Comparison of ENCODE assay signal across 14 cellular contexts in the genomic region with DNA sequence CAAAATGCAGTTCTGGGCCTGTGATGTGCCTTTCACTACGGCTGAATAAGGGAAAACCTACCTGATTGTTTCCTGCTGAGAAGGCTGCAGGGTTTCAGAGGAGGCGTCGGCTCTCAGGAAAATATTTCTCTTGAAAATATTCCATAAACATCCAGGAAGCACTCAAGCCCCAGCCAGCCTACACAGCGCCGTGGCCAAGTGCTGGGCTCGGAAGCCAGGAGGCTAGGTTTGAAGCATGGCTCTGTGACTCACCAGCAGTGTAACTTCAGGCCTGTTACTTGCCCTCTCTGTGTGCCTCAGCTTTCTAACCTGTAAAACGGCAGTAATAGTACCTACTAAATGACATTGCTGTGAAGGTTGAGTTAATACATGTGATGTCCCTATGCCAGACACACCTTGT.
A peak's percentile ranks its signal among the peaks of the same experiment; 100 is the strongest.
DNase-seq lines count a peak whose midpoint lies in the region; ATAC-seq and TF ChIP-seq lines count a peak whose summit lies in the region.
"Had no signal": no experiment of that assay in that cellular context is flagged by ENCODE, and none has a peak within 500 bp of the region (broad histone marks: within the 10 kb centered on the region; RNA-seq: fewer than 3 reads in every experiment).

No MANE protein-coding gene starts in this region.

- in situ Hi-C loops in transverse colon (cut with MboI; ENCODE audit: low pct_ligation_motif_present in 1 of 4, low pct_unique_long_range_greater_than_20kb in 1 of 4, low sequenced_read_pairs in 3 of 4) = loop anchor here in 1 of 4 donors (25.0 kb wide), 1 partner anchor 416 kb away; no protein-coding TSS in a partner anchor

- CTCF ChIA-PET in Calu3 (lab: Charles Lee) = no interaction called here

- H3K9me3 ChIP-seq in MG63 (no peaks in the 10 kb centered on the region; the same call in 1 of the 2 replicates), neural progenitor cell (ENCODE audit: low read depth) (no peaks in the 10 kb centered on the region), transverse colon (no peaks in the 10 kb centered on the region)

- H3K27ac Mint-ChIP-seq in Calu3 (ENCODE audit: unreplicated experiment) (peak overlapping the region; percentile 40), neural progenitor cell (no peak overlapping the region)

- H3K9me3 Mint-ChIP-seq in Calu3 (ENCODE audit: low read depth, unreplicated experiment) (no peaks in the 10 kb centered on the region), neural progenitor cell (peaks cover 4% of the 10 kb centered on the region)

- no peaks in the 10 kb centered on the region for H3K36me3 Mint-ChIP-seq in Calu3 (ENCODE audit: insufficient read depth, unreplicated experiment)
- H3K36me3 Mint-ChIP-seq in neural progenitor cell = no peaks in the 10 kb centered on the region

- no peaks in the 10 kb centered on the region for H4K20me1 ChIP-seq in neural progenitor cell (ENCODE audit: low read depth)

- no peak overlapping the region for H3K4me3 Mint-ChIP-seq in Calu3 (ENCODE audit: low read depth, unreplicated experiment)
- no peak overlapping the region for H3K4me3 Mint-ChIP-seq in neural progenitor cell
- H3K4me3 Mint-ChIP-seq: neural crest cell had no signal

- TF ChIP-seq EP300 in transverse colon (IDR thresholded peaks at IDR 0.05; ENCODE audit: low read depth) = no peak

- DNase-seq in Calu3 = peak; percentile 31
- peak; percentile 75 for DNase-seq in MG63
- no peak for DNase-seq in neural progenitor cell (ENCODE audit: low spot score)
- no peak for DNase-seq in NCI-H748 treated with DMSO at 0.1 percent for 48 hours (lab: John Stamatoyannopoulos, UW)
- DNase-seq in transverse colon = no peak
- DNase-seq in amniotic stem cell (lab: John Stamatoyannopoulos, UW) = no peak
- DNase-seq in AG08395 (ENCODE audit: low spot score) = no peak
- DNase-seq: activated T-cell treated with anti-CD3 and anti-CD28 coated beads for 4 hours; cortex of kidney; GOT3; NCI-H1105 treated with DMSO at 0.1 percent for 48 hours; stimulated activated naive CD4-positive, alpha-beta T cell treated with Interleukin-2 at 50 U/mL for 16 hours had no signal

- no TSS peak for BruUV-seq in Calu3 (replicated peaks; lab: Mats Ljungman, UMichigan)

- H3K4me2 ChIP-seq in neural progenitor cell = no peak overlapping the region

- H3K4me1 ChIP-seq in neural progenitor cell = no peaks in the 10 kb centered on the region
- H3K4me1 ChIP-seq in transverse colon = no peaks in the 10 kb centered on the region

- H3K27ac ChIP-seq in neural progenitor cell (no peak overlapping the region), transverse colon (no peak overlapping the region)

- H3K4me3 ChIP-seq in MG63 (no peak overlapping the region), neural progenitor cell (no peak overlapping the region), transverse colon (no peak overlapping the region)

- no peaks in the 10 kb centered on the region for H3K27me3 ChIP-seq in MG63
- no peaks in the 10 kb centered on the region for H3K27me3 ChIP-seq in neural progenitor cell
- no peaks in the 10 kb centered on the region for H3K27me3 ChIP-seq in transverse colon

- H3K27me3 Mint-ChIP-seq in Calu3 (ENCODE audit: unreplicated experiment) (no peaks in the 10 kb centered on the region), neural progenitor cell (ENCODE audit: insufficient read depth, low read depth) (peaks cover 5% of the 10 kb centered on the region)

- intact Hi-C loops in Calu3 (cut with micrococcal nuclease; ENCODE audit: unreplicated experiment) = no loop called here
- intact Hi-C loops in transverse colon (cut with DNase I; ENCODE audit: low total_unique reads) = no loop called here

- H2AFZ ChIP-seq in neural progenitor cell (replicated peaks) = peak overlapping the region; percentile 34

- 27 to 33% methylated on average over 3 to 7 of the region's 7 CpGs for WGBS in transverse colon (ENCODE audit: low coverage in 1 of 2), 2 donors

- ATAC-seq in esophagus mucosa = peak; percentile 83

- no peak for TF ChIP-seq POLR2A in transverse colon (IDR thresholded peaks at IDR 0.05)

- peaks cover 43% of the 10 kb centered on the region for H3K4me1 Mint-ChIP-seq in Calu3 (ENCODE audit: low read depth, unreplicated experiment)
- H3K4me1 Mint-ChIP-seq in neural progenitor cell = no peaks in the 10 kb centered on the region
- H3K4me1 Mint-ChIP-seq: neural crest cell had no signal

- no peaks in the 10 kb centered on the region for H3K79me2 ChIP-seq in neural progenitor cell (ENCODE audit: low read depth)

- no peak for TF ChIP-seq CTCF in Calu3 (IDR thresholded peaks at IDR 0.05; ENCODE audit: unreplicated experiment)
- TF ChIP-seq CTCF in neural progenitor cell (IDR thresholded peaks at IDR 0.05) = no peak
- no peak for TF ChIP-seq CTCF in transverse colon (IDR thresholded peaks at IDR 0.05)

- H3K9ac ChIP-seq in neural progenitor cell = no peak overlapping the region

- no peaks in the 10 kb centered on the region for H3K36me3 ChIP-seq in MG63
- H3K36me3 ChIP-seq in neural progenitor cell = no peaks in the 10 kb centered on the region
- no peaks in the 10 kb centered on the region for H3K36me3 ChIP-seq in transverse colon

- H3F3A ChIP-seq in neural progenitor cell (ENCODE audit: low read depth) = no peaks in the 10 kb centered on the region

Comparison
In these comparisons a context has a peak if more than half of its experiments do, and no peak if none do; other contexts are left out.
1. DNase-seq: peak in Calu3 (single experiment) and MG63 (single experiment); none in neural progenitor cell (single experiment), NCI-H748 treated with DMSO at 0.1 percent for 48 hours (single experiment), transverse colon (single experiment), amniotic stem cell (single experiment) and AG08395 (single experiment).